In genomic region chr20:35225319-35226125, GRCh38 we compare ENCODE assay signal across 13 cellular contexts. TPM values are rescaled to one million over a fixed set of nuclear protein-coding genes. Genes with fewer than 3 reads are reported as not detected.
A peak's percentile ranks its signal among the peaks of the same experiment; 100 is the strongest.
DNase-seq lines count a peak whose midpoint lies in the region; ATAC-seq and TF ChIP-seq lines count a peak whose summit lies in the region.
"Had no signal": no experiment of that assay in that cellular context is flagged by ENCODE, and none has a peak within 500 bp of the region (broad histone marks: within the 10 kb centered on the region; RNA-seq: fewer than 3 reads in every experiment).

No MANE protein-coding gene starts in this region.

- intact Hi-C loops in A673 (cut with micrococcal nuclease; ENCODE audit: unreplicated experiment), result no loop called here

- no peaks in the 10 kb centered on the region for H3K9me3 Mint-ChIP-seq in T-helper 1 cell treated with Interleukin-12 subunit alpha and Interleukin-12 subunit beta and Interleukin-4 antibody, amounts not matched to agents 30 μg/mL and 1 μg/mL, for 36 hours
- no peaks in the 10 kb centered on the region for H3K9me3 Mint-ChIP-seq in endothelial cell (ENCODE audit: unreplicated experiment)
- H3K9me3 Mint-ChIP-seq in neural progenitor cell, result no peaks in the 10 kb centered on the region

- H3K4me2 ChIP-seq in neural progenitor cell, result peak overlapping the region; percentile 90

- H2AFZ ChIP-seq in neural progenitor cell (replicated peaks), result no peak overlapping the region

- CTCF ChIA-PET in A673 (lab: Charles Lee), result interaction anchor here (0.5 to 0.7 kb wide), 2 partner anchors 43 to 129 kb away, joined by 3 read pairs; no protein-coding TSS in a partner anchor

- H3K4me3 ChIP-seq in NT2/D1 (ENCODE audit: insufficient read length, low read depth), result peak overlapping the region; percentile 44
- peak overlapping the region; percentile 53 for H3K4me3 ChIP-seq in neural progenitor cell
- H3K4me3 ChIP-seq in A673 (ENCODE audit: low read depth, low read length, poor library complexity, severe bottlenecking), result no peak overlapping the region
- H3K4me3 ChIP-seq: SJSA1 had no signal

- H3K27me3 Mint-ChIP-seq in T-helper 1 cell treated with Interleukin-12 subunit alpha and Interleukin-12 subunit beta and Interleukin-4 antibody, amounts not matched to agents 30 μg/mL and 1 μg/mL, for 36 hours (ENCODE audit: low read depth), result peaks cover 55% of the 10 kb centered on the region
- peaks cover 8% of the 10 kb centered on the region for H3K27me3 Mint-ChIP-seq in endothelial cell (ENCODE audit: unreplicated experiment)
- peaks cover 30% of the 10 kb centered on the region for H3K27me3 Mint-ChIP-seq in neural progenitor cell (ENCODE audit: insufficient read depth, low read depth)

- H4K20me1 ChIP-seq in neural progenitor cell (ENCODE audit: low read depth), result peaks cover 11% of the 10 kb centered on the region

- TF ChIP-seq CTCF in endothelial cell (IDR thresholded peaks at IDR 0.05; ENCODE audit: unreplicated experiment) (no peak), neural progenitor cell (IDR thresholded peaks at IDR 0.05) (no peak), A673 (conservative IDR thresholded peaks at IDR 0.05; ENCODE audit: low read depth, low read length) (no peak)

- H3K36me3 Mint-ChIP-seq in T-helper 1 cell treated with Interleukin-12 subunit alpha and Interleukin-12 subunit beta and Interleukin-4 antibody, amounts not matched to agents 30 μg/mL and 1 μg/mL, for 36 hours (ENCODE audit: low read depth), result peaks cover 6% of the 10 kb centered on the region
- no peaks in the 10 kb centered on the region for H3K36me3 Mint-ChIP-seq in endothelial cell (ENCODE audit: low read depth, unreplicated experiment)
- no peaks in the 10 kb centered on the region for H3K36me3 Mint-ChIP-seq in neural progenitor cell

- H3K4me1 ChIP-seq in NT2/D1 (ENCODE audit: insufficient read depth, insufficient read length) (no peaks in the 10 kb centered on the region), neural progenitor cell (peaks cover 8% of the 10 kb centered on the region), A673 (ENCODE audit: insufficient read depth, low read length, poor library complexity, severe bottlenecking) (no peaks in the 10 kb centered on the region)
- H3K4me1 ChIP-seq: psoas muscle had no signal

- peaks cover 6% of the 10 kb centered on the region for H3K4me1 Mint-ChIP-seq in T-helper 1 cell treated with Interleukin-12 subunit alpha and Interleukin-12 subunit beta and Interleukin-4 antibody, amounts not matched to agents 30 μg/mL and 1 μg/mL, for 36 hours (ENCODE audit: low read depth)
- H3K4me1 Mint-ChIP-seq in endothelial cell (ENCODE audit: unreplicated experiment) (peaks cover 26% of the 10 kb centered on the region), neural progenitor cell (peaks cover 4% of the 10 kb centered on the region)

- DNase-seq in T-helper 1 cell (no peak), NT2/D1 (ENCODE audit: low read depth, low spot score) (no peak), endothelial cell (ENCODE audit: low spot score) (peak; percentile 53), neural progenitor cell (ENCODE audit: low spot score) (no peak), A673 (ENCODE audit: low spot score) (no peak), kidney glomerular epithelial cell (lab: John Stamatoyannopoulos, UW) (no peak)
- DNase-seq: activated CD8-positive, alpha-beta memory T cell treated with anti-CD3 and anti-CD28 coated beads for 24 hours; left cardiac atrium; NCI-H446; psoas muscle had no signal

- BruUV-seq in A673 (replicated peaks; lab: Mats Ljungman, UMichigan), result no TSS peak

- ATAC-seq in HG03159 (IDR thresholded peaks at IDR 0.05; ENCODE audit: unreplicated experiment), result no peak

- H3K36me3 ChIP-seq in NT2/D1 (ENCODE audit: insufficient read depth, insufficient read length, low read length), result no peaks in the 10 kb centered on the region
- no peaks in the 10 kb centered on the region for H3K36me3 ChIP-seq in neural progenitor cell
- H3K36me3 ChIP-seq in A673 (ENCODE audit: insufficient read depth, low read length, poor library complexity, severe bottlenecking), result no peaks in the 10 kb centered on the region
- H3K36me3 ChIP-seq: SJSA1 had no signal

- H3K27me3 ChIP-seq in NT2/D1 (ENCODE audit: insufficient read depth, insufficient read length) (peaks cover 44% of the 10 kb centered on the region), neural progenitor cell (peaks cover 36% of the 10 kb centered on the region), A673 (replicated peaks; ENCODE audit: insufficient read depth, low read depth, low read length, poor library complexity) (peaks cover 56% of the 10 kb centered on the region)

- peak overlapping the region; percentile 45 for H3K4me3 Mint-ChIP-seq in T-helper 1 cell treated with Interleukin-12 subunit alpha and Interleukin-12 subunit beta and Interleukin-4 antibody, amounts not matched to agents 30 μg/mL and 1 μg/mL, for 36 hours
- H3K4me3 Mint-ChIP-seq in endothelial cell (ENCODE audit: unreplicated experiment), result peak overlapping the region; percentile 90
- H3K4me3 Mint-ChIP-seq in neural progenitor cell, result peak overlapping the region; percentile 81

- H3K27ac Mint-ChIP-seq in T-helper 1 cell treated with Interleukin-12 subunit alpha and Interleukin-12 subunit beta and Interleukin-4 antibody, amounts not matched to agents 30 μg/mL and 1 μg/mL, for 36 hours, result no peak overlapping the region
- H3K27ac Mint-ChIP-seq in endothelial cell (ENCODE audit: unreplicated experiment) (peak overlapping the region; percentile 72), neural progenitor cell (no peak overlapping the region)

- H3K9ac ChIP-seq in NT2/D1 (ENCODE audit: insufficient read length, low read depth) (peak overlapping the region; percentile 72), neural progenitor cell (no peak overlapping the region)

- POLR2A ChIA-PET in A673 (lab: Charles Lee; ENCODE audit: low non-redundant PET), result interaction anchor here (0.6 kb wide), 1 partner anchor 570 kb away, joined by 3 read pairs; no protein-coding TSS in a partner anchor

- peaks cover 13% of the 10 kb centered on the region for H3F3A ChIP-seq in neural progenitor cell (ENCODE audit: low read depth)

- H3K27ac ChIP-seq in neural progenitor cell (no peak overlapping the region), A673 (ENCODE audit: low read depth, low read length, poor library complexity, severe bottlenecking) (no peak overlapping the region)
- H3K27ac ChIP-seq: psoas muscle, SJSA1 had no signal

- no peaks in the 10 kb centered on the region for H3K79me2 ChIP-seq in neural progenitor cell (ENCODE audit: low read depth)

- H3K9me3 ChIP-seq in NT2/D1 (ENCODE audit: insufficient read depth, low read length), result no peaks in the 10 kb centered on the region
- no peaks in the 10 kb centered on the region for H3K9me3 ChIP-seq in neural progenitor cell (ENCODE audit: low read depth)
- H3K9me3 ChIP-seq in A673 (ENCODE audit: low read depth, low read length, poor library complexity, severe bottlenecking), result no peaks in the 10 kb centered on the region
- H3K9me3 ChIP-seq: psoas muscle, SJSA1 had no signal

RNA-seq across cellular contexts. Expression of gene MMP24, which starts 1.0 kb away (rescaled TPM):
- total RNA-seq in endothelial cell (ENCODE audit: unreplicated experiment), result 9.1 TPM
- total RNA-seq in neural progenitor cell (ENCODE audit: low replicate concordance), result 1.4 and 1.9 TPM in 2 replicates
- 0.11 and 0.20 TPM in 2 replicates for total RNA-seq in A673 (2021)

RNA-seq across cellular contexts. Expression of gene MMP24OS, which starts 52.4 kb away (rescaled TPM):
- total RNA-seq in endothelial cell (ENCODE audit: unreplicated experiment), result 80.7 TPM
- total RNA-seq in neural progenitor cell (ENCODE audit: low replicate concordance), result 2.9 and 12.0 TPM in 2 replicates
- total RNA-seq in A673 (2021), result 26.2 and 34.0 TPM in 2 replicates

RNA-seq across cellular contexts. Expression of gene PROCR, which starts 53.6 kb away (rescaled TPM):
- total RNA-seq in endothelial cell (ENCODE audit: unreplicated experiment), result 254 TPM
- total RNA-seq in neural progenitor cell (ENCODE audit: low replicate concordance), result 3.1 and 4.6 TPM in 2 replicates
- 0.58 and 2.1 TPM in 2 replicates for total RNA-seq in A673 (2021)

RNA-seq across cellular contexts. Expression of gene EIF6, which starts 59.0 kb away (rescaled TPM):
- 120 TPM for total RNA-seq in endothelial cell (ENCODE audit: unreplicated experiment)
- total RNA-seq in neural progenitor cell (ENCODE audit: low replicate concordance), result 47.5 and 71.4 TPM in 2 replicates
- 172 and 180 TPM in 2 replicates for total RNA-seq in A673 (2021)

Comparison
In these comparisons a context has a peak if more than half of its experiments do, and no peak if none do; other contexts are left out.
1. RNA of gene PROCR, which starts 53.6 kb away (total RNA-seq): 254 TPM in endothelial cell (single experiment); 3.1 to 4.6 TPM in neural progenitor cell and 0.58 to 2.1 TPM in A673; every median in the first group is over 10 times any median in the second.
2. Peak in every context shown above with its lines, with median percentiles within 50 percentile points of each other: H3K4me3 Mint-ChIP-seq.